In genomic region chr16:23391381-23392222, GRCh38 we compare ENCODE assay signal across 16 cellular contexts.
DNase-seq lines count a peak whose midpoint lies in the region; ATAC-seq and TF ChIP-seq lines count a peak whose summit lies in the region.
"Had no signal": no experiment of that assay in that cellular context is flagged by ENCODE, and none has a peak within 500 bp of the region (broad histone marks: within the 10 kb centered on the region; RNA-seq: fewer than 3 reads in every experiment).

No MANE protein-coding gene starts in this region.

- H3K27ac Mint-ChIP-seq in brain = peak overlapping the region in 4 of 5 experiments; percentile 69 to 85 (median 81)
- no peak overlapping the region for H3K27ac Mint-ChIP-seq in activated naive CD8-positive, alpha-beta T cell treated with anti-CD3 and anti-CD28 coated beads, Interleukin-2, amount 50 U/mL, for 24 hours

- H3K9me3 ChIP-seq in PC-3 (ENCODE audit: low read length) (no peaks in the 10 kb centered on the region), lung (ENCODE audit: control insufficient read depth in 2 of 2, insufficient read depth in 1 of 2, low read length in 1 of 2) (no peaks in the 10 kb centered on the region), thyroid gland (no peaks in the 10 kb centered on the region)
- H3K9me3 ChIP-seq: Caco-2 had no signal

- ATAC-seq in PC-3 (no peak), lung (ENCODE audit: insufficient read depth, low FRiP score) (no peak), HG03439 (IDR thresholded peaks at IDR 0.05; ENCODE audit: unreplicated experiment) (no peak), HG03045 (IDR thresholded peaks at IDR 0.05; ENCODE audit: unreplicated experiment) (no peak)
- no peak for ATAC-seq in activated naive CD8-positive, alpha-beta T cell treated with anti-CD3 and anti-CD28 coated beads, Interleukin-2, amount 50 U/mL, for 24 hours

- H4K20me1 ChIP-seq in PC-3 (ENCODE audit: low read length) = no peaks in the 10 kb centered on the region

- peak overlapping the region; percentile 34 for H3K4me2 ChIP-seq in PC-3 (ENCODE audit: low read length)

- POLR2A ChIA-PET in PC-3 (lab: Charles Lee; ENCODE audit: unreplicated experiment) = no interaction called here

- TF ChIP-seq POLR2A in thyroid gland (IDR thresholded peaks at IDR 0.05) = no peak

- H3K4me3 ChIP-seq in PC-3 (ENCODE audit: low read length) (no peak overlapping the region), lung (no peak overlapping the region), thyroid gland (replicated peaks in 1 of 3) (no peak overlapping the region)
- H3K4me3 ChIP-seq: SK-N-MC had no signal

- no peaks in the 10 kb centered on the region for H3F3A ChIP-seq in PC-3 (ENCODE audit: low read length, unreplicated experiment)

- intact Hi-C loops in PC-3 (cut with micrococcal nuclease) = loop anchor here (2.0 kb wide), 1 partner anchor 33 kb away; no protein-coding TSS in a partner anchor
- intact Hi-C loops in thyroid gland (cut with DNase I) = no loop called here

- WGBS in lung, 2 donors = 77 to 87% methylated on average over 17 of the region's 17 CpGs
- 82 to 85% methylated on average over 14 to 17 of the region's 17 CpGs for WGBS in thyroid gland, 2 donors

- CTCF ChIA-PET in PC-3 (lab: Charles Lee) = interaction anchor here (0.6 to 1.1 kb wide), 2 partner anchors 43 to 44 kb away, joined by 3 read pairs; no protein-coding TSS in a partner anchor

- BruUV-seq in PC-3 (replicated peaks; lab: Mats Ljungman, UMichigan) = no TSS peak

- H3K27me3 ChIP-seq in PC-3 (ENCODE audit: low read length) = no peaks in the 10 kb centered on the region
- H3K27me3 ChIP-seq in lung (ENCODE audit: control insufficient read depth, insufficient read depth) = no peaks in the 10 kb centered on the region
- no peaks in the 10 kb centered on the region for H3K27me3 ChIP-seq in thyroid gland

- H3K36me3 ChIP-seq in PC-3 (ENCODE audit: low read depth, low read length) (no peaks in the 10 kb centered on the region; the same call in 1 of the 2 replicates), lung (ENCODE audit: control insufficient read depth in 2 of 2, insufficient read depth in 2 of 2, low read length in 2 of 2) (peaks cover 8 to 30% of the 10 kb centered on the region in 2 donors), thyroid gland (peaks cover 9 to 12% of the 10 kb centered on the region in 2 donors)

- H3K9me3 Mint-ChIP-seq in brain = no peaks in the 10 kb centered on the region
- no peaks in the 10 kb centered on the region for H3K9me3 Mint-ChIP-seq in activated naive CD8-positive, alpha-beta T cell treated with anti-CD3 and anti-CD28 coated beads, Interleukin-2, amount 50 U/mL, for 24 hours
- H3K9me3 Mint-ChIP-seq: CD4-positive, CD25-positive, alpha-beta regulatory T cell had no signal

- peak overlapping the region; percentile 37 for H3K27ac ChIP-seq in PC-3 (ENCODE audit: low read length)
- peak overlapping the region in 1 of 2 donors; percentile 68 for H3K27ac ChIP-seq in lung (ENCODE audit: low read depth in 1 of 2, low read length in 1 of 2)
- H3K27ac ChIP-seq in thyroid gland = peak overlapping the region in 2 of 3 donors; percentile 27 to 66
- H3K27ac ChIP-seq: SK-N-MC had no signal

- H3K9me2 ChIP-seq in PC-3 (replicated peaks; ENCODE audit: low read length) = no peaks in the 10 kb centered on the region

- H3K79me2 ChIP-seq in PC-3 (ENCODE audit: low read length) = no peaks in the 10 kb centered on the region

- TF ChIP-seq CTCF in PC-3 (conservative IDR thresholded peaks at IDR 0.05; ENCODE audit: low read depth, low read length) (no peak), brain (conservative IDR thresholded peaks at IDR 0.05) (no peak), lung (IDR thresholded peaks at IDR 0.05; ENCODE audit: control extremely low read depth, extremely low read depth) (no peak), thyroid gland (IDR thresholded peaks at IDR 0.05) (no peak)

- DNase-seq in PC-3 = no peak
- peak; percentile 65 for DNase-seq in lung (ENCODE audit: low spot score)
- peak; percentile 47 to 52 for DNase-seq in thyroid gland
- DNase-seq in activated naive CD8-positive, alpha-beta T cell treated with anti-CD3 and anti-CD28 coated beads, Interleukin-2, amount 50 U/mL, for 24 hours = no peak
- DNase-seq: Caco-2; CD4-positive, CD25-positive, alpha-beta regulatory T cell; H7; NCI-H187; NCI-H2171; NCI-H446 treated with DMSO at 0.1 percent for 48 hours; NCI-H748 treated with DMSO at 0.1 percent for 48 hours; Right ventricle myocardium superior had no signal

- no peak overlapping the region for H3K4me3 Mint-ChIP-seq in brain
- no peak overlapping the region for H3K4me3 Mint-ChIP-seq in activated naive CD8-positive, alpha-beta T cell treated with anti-CD3 and anti-CD28 coated beads, Interleukin-2, amount 50 U/mL, for 24 hours
- H3K4me3 Mint-ChIP-seq: CD4-positive, CD25-positive, alpha-beta regulatory T cell had no signal

- H3K27me3 Mint-ChIP-seq in brain = no peaks in the 10 kb centered on the region
- H3K27me3 Mint-ChIP-seq in activated naive CD8-positive, alpha-beta T cell treated with anti-CD3 and anti-CD28 coated beads, Interleukin-2, amount 50 U/mL, for 24 hours = no peaks in the 10 kb centered on the region
- H3K27me3 Mint-ChIP-seq: CD4-positive, CD25-positive, alpha-beta regulatory T cell had no signal

- H3K36me3 Mint-ChIP-seq in brain = peaks cover 69% of the 10 kb centered on the region
- peaks cover 31% of the 10 kb centered on the region for H3K36me3 Mint-ChIP-seq in activated naive CD8-positive, alpha-beta T cell treated with anti-CD3 and anti-CD28 coated beads, Interleukin-2, amount 50 U/mL, for 24 hours (ENCODE audit: low read depth)

- H2AFZ ChIP-seq in PC-3 (ENCODE audit: low read length) = no peak overlapping the region

- H3K4me1 ChIP-seq in PC-3 (ENCODE audit: insufficient read depth, low read length) = peaks cover 33% of the 10 kb centered on the region
- peaks cover 0 to 6% of the 10 kb centered on the region in 2 donors for H3K4me1 ChIP-seq in lung (ENCODE audit: control insufficient read depth in 2 of 2, insufficient read depth in 2 of 2, low read length in 2 of 2)
- H3K4me1 ChIP-seq in thyroid gland = peaks cover 8 to 33% of the 10 kb centered on the region in 2 donors
- H3K4me1 ChIP-seq: Caco-2 had no signal

- H3K9ac ChIP-seq in PC-3 (ENCODE audit: low read length) = no peak overlapping the region

- H3K4me1 Mint-ChIP-seq in brain = peaks cover 16% of the 10 kb centered on the region
- H3K4me1 Mint-ChIP-seq in activated naive CD8-positive, alpha-beta T cell treated with anti-CD3 and anti-CD28 coated beads, Interleukin-2, amount 50 U/mL, for 24 hours = no peaks in the 10 kb centered on the region
- H3K4me1 Mint-ChIP-seq: CD4-positive, CD25-positive, alpha-beta regulatory T cell had no signal

Comparison
In these comparisons a context has a peak if more than half of its experiments do, and no peak if none do; other contexts are left out.
1. DNase-seq: peak in lung (single experiment) and thyroid gland (2 of 2); none in PC-3 (single experiment) and activated naive CD8-positive, alpha-beta T cell treated with anti-CD3 and anti-CD28 coated beads, Interleukin-2, amount 50 U/mL, for 24 hours (single experiment).